ENCODE assay signal across 15 cellular contexts in genomic region chr20:19045366-19045765, GRCh38.
"Had no signal": no experiment of that assay in that cellular context is flagged by ENCODE, and none has a peak within 500 bp of the region (broad histone marks: within the 10 kb centered on the region; RNA-seq: fewer than 3 reads in every experiment).

No MANE protein-coding gene starts in this region.

- H3K9me3 ChIP-seq: adrenal gland, left lung, mucosa of descending colon, pancreas, thyroid gland had no signal

- H3K36me3 Mint-ChIP-seq: activated CD4-positive, alpha-beta memory T cell treated with anti-CD3 and anti-CD28 coated beads for 36 hours; activated CD8-positive, alpha-beta memory T cell treated with anti-CD3 and anti-CD28 coated beads, Interleukin-2, amount 10 ng/mL, durations not matched to agents 7 days and 5 days; activated naive CD4-positive, alpha-beta T cell treated with anti-CD3 and anti-CD28 coated beads, Interleukin-2, amount 50 U/mL, for 24 hours; naive thymus-derived CD8-positive, alpha-beta T cell; stimulated activated naive B cell treated with anti-CD40 and anti-IgM and Interleukin-4, amounts not matched to agents 10 μg/mL and 1 μg/mL and 100 μg/mL, for 72 hours had no signal

- H3K27ac Mint-ChIP-seq: activated CD4-positive, alpha-beta memory T cell treated with anti-CD3 and anti-CD28 coated beads for 36 hours; activated CD4-positive, alpha-beta T cell treated with anti-CD3 and anti-CD28 coated beads for 36 hours; activated CD8-positive, alpha-beta memory T cell treated with anti-CD3 and anti-CD28 coated beads, Interleukin-2, amount 10 ng/mL, durations not matched to agents 7 days and 5 days; activated naive CD4-positive, alpha-beta T cell treated with anti-CD3 and anti-CD28 coated beads, Interleukin-2, amount 50 U/mL, for 24 hours; endodermal cell; naive thymus-derived CD8-positive, alpha-beta T cell; stimulated activated naive B cell treated with anti-CD40 and anti-IgM and Interleukin-4, amounts not matched to agents 10 μg/mL and 1 μg/mL and 100 μg/mL, for 72 hours had no signal

- H3K4me1 ChIP-seq: adrenal gland, pancreas had no signal

- H3K36me3 ChIP-seq: adrenal gland, left lung, pancreas, thyroid gland had no signal

- H3K4me1 Mint-ChIP-seq: activated CD4-positive, alpha-beta T cell treated with anti-CD3 and anti-CD28 coated beads for 36 hours; activated CD8-positive, alpha-beta memory T cell treated with anti-CD3 and anti-CD28 coated beads, Interleukin-2, amount 10 ng/mL, durations not matched to agents 7 days and 5 days; activated naive CD4-positive, alpha-beta T cell treated with anti-CD3 and anti-CD28 coated beads, Interleukin-2, amount 50 U/mL, for 24 hours; stimulated activated naive B cell treated with anti-CD40 and anti-IgM and Interleukin-4, amounts not matched to agents 10 μg/mL and 1 μg/mL and 100 μg/mL, for 72 hours had no signal

- H3K27ac ChIP-seq: adrenal gland, left lung, pancreas, thyroid gland had no signal

- DNase-seq: activated CD4-positive, alpha-beta memory T cell treated with anti-CD3 and anti-CD28 coated beads for 36 hours; activated CD4-positive, alpha-beta T cell treated with anti-CD3 and anti-CD28 coated beads for 36 hours; activated CD8-positive, alpha-beta memory T cell treated with anti-CD3 and anti-CD28 coated beads, Interleukin-2, amount 10 ng/mL, durations not matched to agents 7 days and 5 days; activated effector memory CD4-positive, alpha-beta T cell treated with anti-CD3 and anti-CD28 coated beads, Interleukin-2, amount 50 U/mL, for 16 hours; activated T-cell treated with anti-CD3 and anti-CD28 coated beads, Interleukin-2, amount 50 U/mL, for 1 hour; adrenal gland; endodermal cell; hippocampal formation; left lung; mucosa of descending colon; naive thymus-derived CD8-positive, alpha-beta T cell; pancreas; stimulated activated naive B cell treated with anti-CD40 and anti-IgM and Interleukin-4, amounts not matched to agents 10 μg/mL and 1 μg/mL and 100 μg/mL, for 72 hours; thyroid gland had no signal

- ATAC-seq: activated CD4-positive, alpha-beta T cell treated with anti-CD3 and anti-CD28 coated beads for 36 hours; activated CD8-positive, alpha-beta memory T cell treated with anti-CD3 and anti-CD28 coated beads, Interleukin-2, amount 10 ng/mL, durations not matched to agents 7 days and 5 days; left lung; mucosa of descending colon; naive thymus-derived CD8-positive, alpha-beta T cell; pancreas; stimulated activated naive B cell treated with anti-CD40 and anti-IgM and Interleukin-4, amounts not matched to agents 10 μg/mL and 1 μg/mL and 100 μg/mL, for 72 hours had no signal

- H3K4me3 ChIP-seq: adrenal gland, left lung, mucosa of descending colon, pancreas, thyroid gland had no signal

- H3K4me3 Mint-ChIP-seq: activated CD4-positive, alpha-beta memory T cell treated with anti-CD3 and anti-CD28 coated beads for 36 hours; activated CD4-positive, alpha-beta T cell treated with anti-CD3 and anti-CD28 coated beads for 36 hours; activated CD8-positive, alpha-beta memory T cell treated with anti-CD3 and anti-CD28 coated beads, Interleukin-2, amount 10 ng/mL, durations not matched to agents 7 days and 5 days; activated naive CD4-positive, alpha-beta T cell treated with anti-CD3 and anti-CD28 coated beads, Interleukin-2, amount 50 U/mL, for 24 hours; endodermal cell; naive thymus-derived CD8-positive, alpha-beta T cell; stimulated activated naive B cell treated with anti-CD40 and anti-IgM and Interleukin-4, amounts not matched to agents 10 μg/mL and 1 μg/mL and 100 μg/mL, for 72 hours had no signal

- H3K27me3 ChIP-seq: adrenal gland, pancreas, thyroid gland had no signal

- H3K9me3 Mint-ChIP-seq: activated CD4-positive, alpha-beta memory T cell treated with anti-CD3 and anti-CD28 coated beads for 36 hours; activated naive CD4-positive, alpha-beta T cell treated with anti-CD3 and anti-CD28 coated beads, Interleukin-2, amount 50 U/mL, for 24 hours; endodermal cell; naive thymus-derived CD8-positive, alpha-beta T cell; stimulated activated naive B cell treated with anti-CD40 and anti-IgM and Interleukin-4, amounts not matched to agents 10 μg/mL and 1 μg/mL and 100 μg/mL, for 72 hours had no signal
